10 cellular contexts compared by ENCODE assay signal in the genomic region with DNA sequence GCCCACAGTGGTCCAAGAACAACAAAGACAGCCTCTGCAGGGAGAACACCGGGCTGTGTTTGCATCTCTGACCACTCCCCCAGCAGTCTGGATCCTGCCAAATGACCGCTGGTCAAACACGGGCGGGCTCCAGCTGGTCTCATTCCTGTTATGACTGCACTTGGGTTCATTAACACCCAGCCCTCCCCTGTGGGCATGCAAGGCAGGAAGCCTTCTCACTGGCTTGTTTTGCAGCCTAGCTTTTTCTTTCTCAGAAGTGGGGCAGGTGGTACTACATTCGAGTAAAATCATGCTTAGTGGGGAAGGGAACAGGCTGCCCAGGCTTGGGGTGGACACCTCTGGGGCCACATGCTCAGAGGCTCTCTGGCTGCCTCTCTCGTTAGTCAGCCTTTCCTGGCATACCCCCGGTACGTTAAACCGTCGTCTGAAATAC.
DNase-seq lines count a peak whose midpoint lies in the region; ATAC-seq and TF ChIP-seq lines count a peak whose summit lies in the region.
"Had no signal": no experiment of that assay in that cellular context is flagged by ENCODE, and none has a peak within 500 bp of the region (broad histone marks: within the 10 kb centered on the region; RNA-seq: fewer than 3 reads in every experiment).

No MANE protein-coding gene starts in this region.

- no peaks in the 10 kb centered on the region for H3K27me3 ChIP-seq in stomach
- no peaks in the 10 kb centered on the region for H3K27me3 ChIP-seq in CD8-positive, alpha-beta memory T cell (ENCODE audit: insufficient read depth, low read length, poor library complexity, severe bottlenecking)

- in situ Hi-C loops in astrocyte of the cerebellum (cut with HindIII; ENCODE audit: low sequenced_read_pairs): no loop called here

- H3K4me3 Mint-ChIP-seq in CD8-positive, alpha-beta memory T cell: no peak overlapping the region
- no peak overlapping the region for H3K4me3 Mint-ChIP-seq in activated T-cell treated with anti-CD3 and anti-CD28 coated beads, Interleukin-2, amount 50 U/mL, for 24 hours
- H3K4me3 Mint-ChIP-seq: activated T-cell treated with anti-CD3 and anti-CD28 coated beads, Interleukin-2, amount 50 U/mL, for 72 hours had no signal

- no peaks in the 10 kb centered on the region for H3K36me3 ChIP-seq in stomach
- H3K36me3 ChIP-seq in CD8-positive, alpha-beta memory T cell (ENCODE audit: insufficient read depth, low read length): no peaks in the 10 kb centered on the region

- WGBS in stomach, 5 donors: 12 to 27% (median 17%) methylated on average over 8 to 10 of the region's 10 CpGs

- H3K4me3 ChIP-seq in astrocyte of the cerebellum (ENCODE audit: low read depth, low read length) (no peak overlapping the region), stomach (no peak overlapping the region)
- no peak overlapping the region for H3K4me3 ChIP-seq in CD8-positive, alpha-beta memory T cell (ENCODE audit: low read length)

- H3K9me3 Mint-ChIP-seq in CD8-positive, alpha-beta memory T cell: peaks cover 0 to 4% (median 0%) of the 10 kb centered on the region in 5 donors
- H3K9me3 Mint-ChIP-seq in activated T-cell treated with anti-CD3 and anti-CD28 coated beads, Interleukin-2, amount 50 U/mL, for 24 hours: no peaks in the 10 kb centered on the region
- H3K9me3 Mint-ChIP-seq: activated T-cell treated with anti-CD3 and anti-CD28 coated beads, Interleukin-2, amount 50 U/mL, for 72 hours had no signal

- peaks cover 15 to 33% (median 20%) of the 10 kb centered on the region in 4 donors for H3K4me1 ChIP-seq in stomach
- H3K4me1 ChIP-seq in CD8-positive, alpha-beta memory T cell (ENCODE audit: insufficient read depth, low read length): no peaks in the 10 kb centered on the region

- DNase-seq in NCI-H1417 (lab: John Stamatoyannopoulos, UW) (peak in 2 of 3 experiments; percentile 70 to 90), astrocyte of the cerebellum (ENCODE audit: low read depth) (peak; percentile 47), left kidney (ENCODE audit: low read depth, low spot score) (peak; percentile 90), stomach (peak; percentile 78)
- no peak for DNase-seq in CD8-positive, alpha-beta memory T cell
- DNase-seq in activated T-cell treated with anti-CD3 and anti-CD28 coated beads, Interleukin-2, amount 50 U/mL, for 24 hours: no peak
- DNase-seq: activated T-cell treated with anti-CD3 and anti-CD28 coated beads, Interleukin-2, amount 50 U/mL, for 72 hours; KG1 had no signal

- CTCF ChIA-PET in CD8-positive, alpha-beta memory T cell (lab: Charles Lee): interaction anchor here (0.7 kb wide), 1 partner anchor 8 kb away, joined by 3 read pairs; no protein-coding TSS in a partner anchor

- POLR2A ChIA-PET in CD8-positive, alpha-beta memory T cell (lab: Charles Lee): no interaction called here

- H3K4me1 Mint-ChIP-seq in CD8-positive, alpha-beta memory T cell: no peaks in the 10 kb centered on the region
- H3K4me1 Mint-ChIP-seq in activated T-cell treated with anti-CD3 and anti-CD28 coated beads, Interleukin-2, amount 50 U/mL, for 24 hours (ENCODE audit: low read depth): no peaks in the 10 kb centered on the region

- peaks cover 0 to 7% (median 0%) of the 10 kb centered on the region in 3 donors for H3K36me3 Mint-ChIP-seq in CD8-positive, alpha-beta memory T cell
- H3K36me3 Mint-ChIP-seq in activated T-cell treated with anti-CD3 and anti-CD28 coated beads, Interleukin-2, amount 50 U/mL, for 24 hours (ENCODE audit: low read depth): no peaks in the 10 kb centered on the region

- ATAC-seq in HG03039 (IDR thresholded peaks at IDR 0.05; ENCODE audit: unreplicated experiment) (no peak), GM19351 (IDR thresholded peaks at IDR 0.05; ENCODE audit: unreplicated experiment) (no peak)
- ATAC-seq: activated T-cell treated with anti-CD3 and anti-CD28 coated beads, Interleukin-2, amount 50 U/mL, for 72 hours had no signal

- no peaks in the 10 kb centered on the region for H3K9me3 ChIP-seq in stomach
- H3K9me3 ChIP-seq in CD8-positive, alpha-beta memory T cell (ENCODE audit: low read length): no peaks in the 10 kb centered on the region

- no peak for TF ChIP-seq POLR2A in stomach (IDR thresholded peaks at IDR 0.05)

- no peak overlapping the region for H3K27ac Mint-ChIP-seq in CD8-positive, alpha-beta memory T cell
- no peak overlapping the region for H3K27ac Mint-ChIP-seq in activated T-cell treated with anti-CD3 and anti-CD28 coated beads, Interleukin-2, amount 50 U/mL, for 24 hours
- H3K27ac Mint-ChIP-seq: activated T-cell treated with anti-CD3 and anti-CD28 coated beads, Interleukin-2, amount 50 U/mL, for 72 hours had no signal

- no peak for TF ChIP-seq EP300 in stomach (IDR thresholded peaks at IDR 0.05)

- intact Hi-C loops in stomach (cut with DNase I; ENCODE audit: low total_unique reads): no loop called here

- H3K27me3 Mint-ChIP-seq in CD8-positive, alpha-beta memory T cell: peaks cover 3 to 24% of the 10 kb centered on the region in 2 donors
- peaks cover 8% of the 10 kb centered on the region for H3K27me3 Mint-ChIP-seq in activated T-cell treated with anti-CD3 and anti-CD28 coated beads, Interleukin-2, amount 50 U/mL, for 24 hours

- H3K27ac ChIP-seq in stomach: peak overlapping the region in 1 of 5 donors; percentile 37
- no peak overlapping the region for H3K27ac ChIP-seq in CD8-positive, alpha-beta memory T cell (ENCODE audit: low read depth, low read length)

- TF ChIP-seq CTCF in astrocyte of the cerebellum (IDR thresholded peaks at IDR 0.05; ENCODE audit: low read depth, low read length, missing control alignments): no peak
- TF ChIP-seq CTCF in stomach (IDR thresholded peaks at IDR 0.05): no peak

Comparison
In these comparisons a context has a peak if more than half of its experiments do, and no peak if none do; other contexts are left out.
1. DNase-seq: peak in NCI-H1417 (2 of 3), astrocyte of the cerebellum (single experiment), left kidney (single experiment) and stomach (single experiment); none in CD8-positive, alpha-beta memory T cell (0 of 5) and activated T-cell treated with anti-CD3 and anti-CD28 coated beads, Interleukin-2, amount 50 U/mL, for 24 hours (single experiment).